ENCODE assay signal across 8 cellular contexts in genomic region chr12:53320352-53321195, GRCh38. TPM values are rescaled to one million over a fixed set of nuclear protein-coding genes. Genes with fewer than 3 reads are reported as not detected.
A peak's percentile ranks its signal among the peaks of the same experiment; 100 is the strongest.
DNase-seq lines count a peak whose midpoint lies in the region; ATAC-seq, FAIRE-seq and TF ChIP-seq lines count a peak whose summit lies in the region.

No MANE protein-coding gene starts in this region.

- FAIRE-seq in HTR-8/SVneo (lab: Jason Lieb, UNC) = no peak

- peak overlapping the region; percentile 91; the same call in 1 of the 2 replicates for H3K9ac ChIP-seq in HUES64 (ENCODE audit: low read depth, low read length)

- 63% methylated on average over 9 of the region's 10 CpGs for WGBS in HUES64

- TF ChIP-seq CTCF in 22Rv1 (IDR thresholded peaks at IDR 0.05) = no peak

- peaks cover 28% of the 10 kb centered on the region for H3K36me3 ChIP-seq in HUES64 (ENCODE audit: insufficient read depth, low read length)

- DNase-seq in caudate nucleus (lab: John Stamatoyannopoulos, UW) = no peak
- no peak for DNase-seq in epidermal melanocyte (ENCODE audit: insufficient read length, low spot score)
- DNase-seq in NCI-H510A (lab: John Stamatoyannopoulos, UW) = no peak
- no peak for DNase-seq in HTR-8/SVneo (ENCODE audit: insufficient read length, low spot score)

- H3K4me1 ChIP-seq in HUES64 (ENCODE audit: insufficient read depth, low read length) (peaks cover 12% of the 10 kb centered on the region; the same call in 1 of the 2 replicates), mononuclear cell (ENCODE audit: insufficient read depth, low read length) (peaks cover 30% of the 10 kb centered on the region)

- H3K9me3 ChIP-seq in HUES64 (ENCODE audit: insufficient read depth, low read depth, low read length) (no peaks in the 10 kb centered on the region), mononuclear cell (ENCODE audit: low read depth, low read length) (no peaks in the 10 kb centered on the region)

- H3K27ac ChIP-seq in 22Rv1 (peak overlapping the region; percentile 94), HUES64 (ENCODE audit: low read depth, low read length) (no peak overlapping the region), caudate nucleus (ENCODE audit: low read depth, low read length) (peak overlapping the region; percentile 98)

- no peak for ATAC-seq in GM21528 (IDR thresholded peaks at IDR 0.05; ENCODE audit: low FRiP score, unreplicated experiment)

- H3K27me3 ChIP-seq in HUES64 (ENCODE audit: insufficient read depth, low read length) (peaks cover 22% of the 10 kb centered on the region), mononuclear cell (ENCODE audit: insufficient read depth, low read length) (no peaks in the 10 kb centered on the region)

- peak overlapping the region; percentile 79 for H3K4me3 ChIP-seq in HUES64 (ENCODE audit: low read length)
- peak overlapping the region; percentile 94 for H3K4me3 ChIP-seq in mononuclear cell (ENCODE audit: low read length)

RNA-seq across cellular contexts. Expression of gene AAAS, which starts 0.8 kb away (rescaled TPM):
- 48.4 TPM for polyA plus RNA-seq in HUES64 (2013, experiment 1 of 2)
- polyA plus RNA-seq in HUES64 (2013, experiment 2 of 2) = 52.7 TPM
- 13.2 TPM for total RNA-seq in mononuclear cell

RNA-seq across cellular contexts. Expression of gene SP7, which starts 15.6 kb away (rescaled TPM):
- 0.20 TPM for polyA plus RNA-seq in HUES64 (2013, experiment 1 of 2)
- polyA plus RNA-seq in HUES64 (2013, experiment 2 of 2) = 0.06 TPM
- total RNA-seq in mononuclear cell = not detected

RNA-seq across cellular contexts. Expression of gene MYG1, which starts 21.1 kb away (rescaled TPM):
- 60.0 TPM for polyA plus RNA-seq in HUES64 (2013, experiment 1 of 2)
- 63.1 TPM for polyA plus RNA-seq in HUES64 (2013, experiment 2 of 2)
- total RNA-seq in mononuclear cell = 20.4 TPM

RNA-seq across cellular contexts. Expression of gene PFDN5, which starts 25.2 kb away (rescaled TPM):
- 364 TPM for polyA plus RNA-seq in HUES64 (2013, experiment 1 of 2)
- polyA plus RNA-seq in HUES64 (2013, experiment 2 of 2) = 381 TPM
- total RNA-seq in mononuclear cell = 979 TPM

RNA-seq across cellular contexts. Expression of gene ESPL1, which starts 52.5 kb away (rescaled TPM):
- polyA plus RNA-seq in HUES64 (2013, experiment 1 of 2) = 20.0 TPM
- 17.4 TPM for polyA plus RNA-seq in HUES64 (2013, experiment 2 of 2)
- 1.0 TPM for total RNA-seq in mononuclear cell
